ENCODE assay signal across 8 cellular contexts in genomic region chr11:65262775-65263174, GRCh38. TPM values are rescaled to one million over a fixed set of nuclear protein-coding genes. Genes with fewer than 3 reads are reported as not detected.
DNase-seq lines count a peak whose midpoint lies in the region; ATAC-seq, FAIRE-seq and TF ChIP-seq lines count a peak whose summit lies in the region.

No MANE protein-coding gene starts in this region.

- peaks cover 10% of the 10 kb centered on the region for H3K36me3 ChIP-seq in SJCRH30
- no peaks in the 10 kb centered on the region for H3K36me3 ChIP-seq in small intestine (ENCODE audit: control insufficient read depth in 2 of 2, insufficient read depth in 2 of 2, low read length in 2 of 2)

- TF ChIP-seq CTCF in fibroblast of villous mesenchyme (IDR thresholded peaks at IDR 0.05; ENCODE audit: insufficient read depth, low read depth, low read length) = no peak

- H3K4me1 ChIP-seq in SJCRH30 (peaks cover 3% of the 10 kb centered on the region; the same call in 1 of the 2 replicates), small intestine (ENCODE audit: control insufficient read depth in 2 of 2, insufficient read depth in 1 of 2, low read depth in 1 of 2, low read length in 1 of 2) (peaks cover 0 to 6% of the 10 kb centered on the region in 2 donors)

- WGBS in small intestine, 3 donors = 4 to 16% (median 8%) methylated on average over 6 of the region's 6 CpGs

- H3K27ac ChIP-seq in SJCRH30 = peak overlapping the region; percentile 94
- H3K27ac ChIP-seq in small intestine (ENCODE audit: low read depth in 1 of 2, low read length in 1 of 2) = peak overlapping the region in 1 of 2 donors; percentile 90

- DNase-seq in DMS53 (lab: John Stamatoyannopoulos, UW) (peak; percentile 45), DMS53 treated with DMSO at 0.1 percent for 48 hours (lab: John Stamatoyannopoulos, UW; ENCODE audit: unreplicated experiment) (no peak), SJCRH30 (peak in 1 of 2 experiments; percentile 19), fibroblast of villous mesenchyme (ENCODE audit: low read depth) (no peak), small intestine (peak; percentile 20), retina (no peak)

- FAIRE-seq in small intestine (lab: Jason Lieb, UNC) = no peak

- no peaks in the 10 kb centered on the region for H3K27me3 ChIP-seq in SJCRH30
- H3K27me3 ChIP-seq in small intestine (ENCODE audit: control insufficient read depth in 2 of 2, insufficient read depth in 2 of 2, low read length in 2 of 2) = no peaks in the 10 kb centered on the region

- H3K9me3 ChIP-seq in SJCRH30 (replicated peaks) (no peaks in the 10 kb centered on the region), small intestine (ENCODE audit: control insufficient read depth, low read depth) (no peaks in the 10 kb centered on the region)

- H3K4me3 ChIP-seq in SJCRH30 = peak overlapping the region; percentile 92
- H3K4me3 ChIP-seq in fibroblast of villous mesenchyme (ENCODE audit: low read depth, low read length) = peak overlapping the region; percentile 73
- peak overlapping the region; percentile 65 to 67 for H3K4me3 ChIP-seq in small intestine (ENCODE audit: low read depth in 1 of 2, low read length in 2 of 2)

- ATAC-seq in HG03159 (IDR thresholded peaks at IDR 0.05; ENCODE audit: unreplicated experiment) = no peak
- ATAC-seq in GM18517 (IDR thresholded peaks at IDR 0.05; ENCODE audit: unreplicated experiment) = no peak

RNA-seq across cellular contexts. Expression of gene POLA2, which starts 1.0 kb away (rescaled TPM):
- 47.2 and 54.6 TPM in 2 replicates for total RNA-seq in SJCRH30 (2014; rRNA removed; shearing (Covaris generic))
- total RNA-seq in fibroblast of villous mesenchyme = 7.1 and 12.1 TPM in 2 replicates
- polyA plus RNA-seq in small intestine = 10 to 100 TPM in 1 of 3 donors, 1 to 10 TPM in 2; 1.3 to 12.8 (median 5.4) TPM

RNA-seq across cellular contexts. Expression of gene CDC42EP2, which starts 51.9 kb away (rescaled TPM):
- 5.6 and 6.0 TPM in 2 replicates for total RNA-seq in SJCRH30 (2014; rRNA removed; shearing (Covaris generic))
- total RNA-seq in fibroblast of villous mesenchyme = 21.3 and 32.8 TPM in 2 replicates
- polyA plus RNA-seq in small intestine = 10 to 100 TPM; 22.2 to 39.4 (median 29.1) TPM

Comparison
In these comparisons a context has a peak if more than half of its experiments do, and no peak if none do; other contexts are left out.
1. DNase-seq: peak in DMS53 (single experiment) and small intestine (single experiment); none in DMS53 treated with DMSO at 0.1 percent for 48 hours (single experiment), fibroblast of villous mesenchyme (single experiment) and retina (single experiment).
2. Peak in every context shown above with its lines, with median percentiles within 50 percentile points of each other: H3K4me3 ChIP-seq.